ENCODE assay signal across 8 cellular contexts in genomic region chr19:7870571-7871279, GRCh38. TPM values are rescaled to one million over a fixed set of nuclear protein-coding genes. Genes with fewer than 3 reads are reported as not detected.
DNase-seq lines count a peak whose midpoint lies in the region; ATAC-seq and TF ChIP-seq lines count a peak whose summit lies in the region.

No MANE protein-coding gene starts in this region.

- ATAC-seq in SK-N-SH treated with all-trans-retinoic acid at 6 μM for 48 hours (peak; percentile 7), body of pancreas (no peak), HG02623 (IDR thresholded peaks at IDR 0.05; ENCODE audit: unreplicated experiment) (no peak)

- H3K23ac ChIP-seq in mesenchymal stem cell (ENCODE audit: low read length in 2 of 2) = no peak overlapping the region

- no peaks in the 10 kb centered on the region for H3K79me1 ChIP-seq in mesenchymal stem cell (replicated peaks; ENCODE audit: low read length, poor library complexity, severe bottlenecking)

- H3K27ac ChIP-seq in HUES48 (ENCODE audit: low read depth, low read length) (peak overlapping the region; percentile 82), body of pancreas (peak overlapping the region in 3 of 4 donors; percentile 76 to 85 (median 81)), mesenchymal stem cell (ENCODE audit: low read length, poor library complexity, severe bottlenecking) (peak overlapping the region; percentile 49)

- intact Hi-C loops in body of pancreas (cut with DNase I) = no loop called here

- H2BK12ac ChIP-seq in mesenchymal stem cell (ENCODE audit: low read length in 2 of 2) = no peak overlapping the region

- H3K36me3 ChIP-seq in HUES48 (ENCODE audit: control insufficient read depth, insufficient read depth, low read length) (no peaks in the 10 kb centered on the region), body of pancreas (replicated peaks in 1 of 2; ENCODE audit: insufficient read depth in 1 of 2, low read depth in 2 of 2) (no peaks in the 10 kb centered on the region), mesenchymal stem cell (ENCODE audit: control insufficient read depth in 1 of 2, insufficient read depth in 2 of 2, low read depth in 1 of 2, low read length in 2 of 2) (no peaks in the 10 kb centered on the region)

- H3K27me3 ChIP-seq in HUES48 (ENCODE audit: control insufficient read depth, insufficient read depth, low read length) (peaks cover 24% of the 10 kb centered on the region), body of pancreas (no peaks in the 10 kb centered on the region), mesenchymal stem cell (ENCODE audit: control insufficient read depth in 1 of 2, insufficient read depth in 1 of 2, low read length in 2 of 2) (peaks cover 24 to 61% of the 10 kb centered on the region in 2 experiments)

- H4K91ac ChIP-seq in mesenchymal stem cell (ENCODE audit: low read length) = peak overlapping the region; percentile 54

- H3K4me1 ChIP-seq in HUES48 (ENCODE audit: control insufficient read depth, insufficient read depth, low read length) (peaks cover 10% of the 10 kb centered on the region; the same call in 1 of the 2 replicates), body of pancreas (peaks cover 54% of the 10 kb centered on the region), mesenchymal stem cell (ENCODE audit: control insufficient read depth, insufficient read depth, low read depth, low read length) (peaks cover 53% of the 10 kb centered on the region)

- no peak overlapping the region for H2AK5ac ChIP-seq in mesenchymal stem cell (ENCODE audit: low read length, severe bottlenecking)

- H3K4me3 ChIP-seq in HUES48 (ENCODE audit: low read depth, low read length) = no peak overlapping the region
- no peak overlapping the region for H3K4me3 ChIP-seq in body of pancreas
- H3K4me3 ChIP-seq in mesenchymal stem cell (ENCODE audit: insufficient read depth in 1 of 2, low read depth in 1 of 2, low read length in 2 of 2) = no peak overlapping the region

- H3K18ac ChIP-seq in mesenchymal stem cell (ENCODE audit: low read depth in 1 of 2, low read length in 2 of 2) = no peak overlapping the region

- H3K14ac ChIP-seq in mesenchymal stem cell (ENCODE audit: low read length in 2 of 2) = no peak overlapping the region

- H3K9ac ChIP-seq in HUES48 (ENCODE audit: low read depth, low read length) (peak overlapping the region; percentile 44; the same call in 1 of the 2 replicates), mesenchymal stem cell (ENCODE audit: low read length) (no peak overlapping the region)

- no peak for TF ChIP-seq POLR2A in body of pancreas (IDR thresholded peaks at IDR 0.05)

- peak overlapping the region; percentile 38 for H4K8ac ChIP-seq in mesenchymal stem cell (ENCODE audit: low read length)

- no peak for TF ChIP-seq CTCF in body of pancreas (IDR thresholded peaks at IDR 0.05)

- H3K9me3 ChIP-seq in HUES48 (ENCODE audit: control insufficient read depth, insufficient read depth, low read length) (no peaks in the 10 kb centered on the region), body of pancreas (no peaks in the 10 kb centered on the region), mesenchymal stem cell (ENCODE audit: control insufficient read depth, low read length) (no peaks in the 10 kb centered on the region)

- 57 to 61% methylated on average over 9 of the region's 9 CpGs for WGBS in body of pancreas, 2 donors
- 52% methylated on average over 9 of the region's 9 CpGs for WGBS in mesenchymal stem cell

- H3K4ac ChIP-seq in mesenchymal stem cell (ENCODE audit: low read depth in 1 of 2, low read length in 2 of 2) = peak overlapping the region in 1 of 2 experiments; percentile 19

- H3K4me2 ChIP-seq in mesenchymal stem cell (ENCODE audit: low read length, poor library complexity, severe bottlenecking) = no peak overlapping the region

- no peak overlapping the region for H2BK5ac ChIP-seq in mesenchymal stem cell (ENCODE audit: low read depth, low read length, poor library complexity, severe bottlenecking)

- DNase-seq in Daoy (ENCODE audit: low read depth) (peak; percentile 91), body of pancreas (peak; percentile 66 to 71 (median 70)), mesenchymal stem cell (peak; percentile 56), foreskin melanocyte (no peak), putamen (ENCODE audit: low spot score) (no peak)

- H2AFZ ChIP-seq in mesenchymal stem cell (ENCODE audit: low read depth, low read length) = no peak overlapping the region

- no peak overlapping the region for H2BK120ac ChIP-seq in mesenchymal stem cell (ENCODE audit: low read depth, low read length)

- H2BK15ac ChIP-seq in mesenchymal stem cell (ENCODE audit: low read depth, poor library complexity, severe bottlenecking) = no peak overlapping the region

TF ChIP-seq in SK-N-SH treated with all-trans-retinoic acid at 6 μM for 48 hours, 23 proteins besides CTCF, POLR2A, EP300 and RAD21:
- TF ChIP-seq CSRNP3 (CRISPR knock-in tag; IDR thresholded peaks at IDR 0.05) (no peak), ESRRG (CRISPR knock-in tag; IDR thresholded peaks at IDR 0.05) (no peak), BACH2 (CRISPR knock-in tag; IDR thresholded peaks at IDR 0.05; ENCODE audit: borderline replicate concordance) (no peak), ZFP30 (CRISPR knock-in tag; IDR thresholded peaks at IDR 0.05) (no peak), OSR1 (CRISPR knock-in tag; IDR thresholded peaks at IDR 0.05) (no peak), ZNF8 (CRISPR knock-in tag; IDR thresholded peaks at IDR 0.05) (no peak), ARNTL (CRISPR knock-in tag; IDR thresholded peaks at IDR 0.05; ENCODE audit: borderline replicate concordance, low read depth) (no peak), POU6F1 (CRISPR knock-in tag; IDR thresholded peaks at IDR 0.05; ENCODE audit: borderline replicate concordance, low read depth) (no peak), PPARA (CRISPR knock-in tag; IDR thresholded peaks at IDR 0.05; ENCODE audit: borderline replicate concordance) (no peak), ZNF565 (CRISPR knock-in tag; conservative IDR thresholded peaks at IDR 0.05; ENCODE audit: low read depth) (no peak), TOX (CRISPR knock-in tag; IDR thresholded peaks at IDR 0.05; ENCODE audit: borderline replicate concordance) (no peak), TCF4 (CRISPR knock-in tag; IDR thresholded peaks at IDR 0.05; ENCODE audit: borderline replicate concordance) (no peak), ISL1 (CRISPR knock-in tag; IDR thresholded peaks at IDR 0.05) (no peak)

RNA-seq across cellular contexts. Expression of gene PRR36, which starts 3.5 kb away (rescaled TPM):
- not detected in 2 replicates for total RNA-seq in Daoy (2014; rRNA removed; shearing (Covaris generic))
- 10 to 100 TPM in 1 of 2 donors, 1 to 10 TPM in 1; 1.0 to 12.9 TPM for total RNA-seq in body of pancreas
- 0.32 TPM for polyA plus RNA-seq in mesenchymal stem cell (2013, experiment 1 of 2)
- polyA plus RNA-seq in mesenchymal stem cell (2013, experiment 2 of 2) = 0.25 TPM

RNA-seq across cellular contexts. Expression of gene LRRC8E, which starts 17.6 kb away (rescaled TPM):
- 8.5 and 11.8 TPM in 2 replicates for total RNA-seq in Daoy (2014; rRNA removed; shearing (Covaris generic))
- total RNA-seq in body of pancreas = 1 to 10 TPM; 2.6 to 3.4 TPM
- polyA plus RNA-seq in mesenchymal stem cell (2013, experiment 1 of 2) = 3.7 TPM
- polyA plus RNA-seq in mesenchymal stem cell (2013, experiment 2 of 2) = 4.0 TPM

RNA-seq across cellular contexts. Expression of gene MAP2K7, which starts 33.0 kb away (rescaled TPM):
- 8.4 and 8.8 TPM in 2 replicates for total RNA-seq in Daoy (2014; rRNA removed; shearing (Covaris generic))
- total RNA-seq in body of pancreas = 10 to 100 TPM in 1 of 2 donors, 1 to 10 TPM in 1; 8.0 to 34.9 TPM
- polyA plus RNA-seq in mesenchymal stem cell (2013, experiment 1 of 2) = 19.1 TPM
- 18.7 TPM for polyA plus RNA-seq in mesenchymal stem cell (2013, experiment 2 of 2)

RNA-seq across cellular contexts. Expression of gene EVI5L, which starts 40.7 kb away (rescaled TPM):
- 9.3 and 11.7 TPM in 2 replicates for total RNA-seq in Daoy (2014; rRNA removed; shearing (Covaris generic))
- 10 to 100 TPM in 1 of 2 donors, 1 to 10 TPM in 1; 6.0 to 12.9 TPM for total RNA-seq in body of pancreas
- polyA plus RNA-seq in mesenchymal stem cell (2013, experiment 1 of 2) = 13.3 TPM
- polyA plus RNA-seq in mesenchymal stem cell (2013, experiment 2 of 2) = 13.1 TPM

RNA-seq across cellular contexts. Expression of gene TGFBR3L, which starts 43.9 kb away (rescaled TPM):
- 7.1 TPM in 1 of 2 replicates, not detected in the other for total RNA-seq in Daoy (2014; rRNA removed; shearing (Covaris generic))
- total RNA-seq in body of pancreas = 1 to 10 TPM in 1 of 2 donors, not detected in 1; 9.9 TPM
- polyA plus RNA-seq in mesenchymal stem cell (2013, experiment 1 of 2) = 3.1 TPM
- polyA plus RNA-seq in mesenchymal stem cell (2013, experiment 2 of 2) = 2.7 TPM

Comparison
In these comparisons a context has a peak if more than half of its experiments do, and no peak if none do; other contexts are left out.
1. DNase-seq: peak in Daoy (single experiment), body of pancreas (4 of 4) and mesenchymal stem cell (single experiment); none in foreskin melanocyte (single experiment) and putamen (single experiment).
2. Peak in every context shown above with its lines, with median percentiles within 50 percentile points of each other: H3K27ac ChIP-seq.